Comparison of ENCODE assay signal across 8 cellular contexts in the genomic region with DNA sequence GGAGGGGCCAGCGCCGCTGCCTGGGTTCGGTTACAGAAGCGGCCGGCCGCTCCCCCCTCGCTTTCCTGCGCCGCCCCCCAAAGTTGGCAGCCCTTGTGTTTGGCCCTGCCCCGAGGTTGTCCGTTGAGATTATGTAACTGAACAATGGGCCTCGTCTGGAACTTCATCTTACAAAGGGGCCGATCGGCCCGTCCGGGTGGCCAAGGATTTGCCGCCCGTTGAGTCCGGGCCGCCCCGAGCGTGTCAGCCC. TPM values are rescaled to one million over a fixed set of nuclear protein-coding genes. Genes with fewer than 3 reads are reported as not detected.
DNase-seq lines count a peak whose midpoint lies in the region; ATAC-seq, FAIRE-seq and TF ChIP-seq lines count a peak whose summit lies in the region.

No MANE protein-coding gene starts in this region.

- no peaks in the 10 kb centered on the region for H3K9me3 Mint-ChIP-seq in WTC11

- 0 to 1% methylated on average over 18 to 22 of the region's 22 CpGs for WGBS in pancreas, 2 donors

- CTCF ChIA-PET in HEK293 (lab: Yijun Ruan, JAX), result interaction anchor here (0.6 kb wide), 1 partner anchor 84 kb away, joined by 7 read pairs; no protein-coding TSS in a partner anchor
- CTCF ChIA-PET in WTC11 (lab: Charles Lee), result interaction anchor here (0.9 to 3.7 kb wide), 2 partner anchors 40 kb away, joined by 3 to 49 read pairs; no protein-coding TSS in a partner anchor

- H3K36me3 Mint-ChIP-seq in WTC11, result peaks cover 47% of the 10 kb centered on the region

- TF ChIP-seq CTCF in HEK293 (tag by site-specific recombination; IDR thresholded peaks at IDR 0.05) (no peak), WTC11 (IDR thresholded peaks at IDR 0.05) (no peak), pancreas (IDR thresholded peaks at IDR 0.05) (no peak)

- H3K27ac ChIP-seq in HEK293 (ENCODE audit: extremely low read depth, low read depth, low read length), result peak overlapping the region; percentile 98
- peak overlapping the region in 3 of 4 donors; percentile 35 to 98 (median 98) for H3K27ac ChIP-seq in pancreas

- intact Hi-C loops in pancreas (cut with DNase I), result no loop called here

- DNase-seq in WTC11 (ENCODE audit: low spot score) (peak; percentile 24), fibroblast of gingiva (ENCODE audit: low read depth) (peak; percentile 20), pancreas (peak in 4 of 6 donors; percentile 28 to 74 (median 66)), D341Med (ENCODE audit: low spot score) (no peak), NCI-H748 (lab: John Stamatoyannopoulos, UW; ENCODE audit: unreplicated experiment) (no peak), NCI-H2081 treated with DMSO at 0.1 percent for 48 hours (lab: John Stamatoyannopoulos, UW) (no peak)

- H3K27me3 Mint-ChIP-seq in WTC11 (ENCODE audit: low read depth), result no peaks in the 10 kb centered on the region

- FAIRE-seq in pancreas (lab: Jason Lieb, UNC), result no peak

- H3K27me3 ChIP-seq in pancreas, result no peaks in the 10 kb centered on the region

- H3K36me3 ChIP-seq in HEK293 (ENCODE audit: control insufficient read depth in 2 of 2, insufficient read depth in 1 of 2, low read length in 2 of 2) (peaks cover 0 to 47% of the 10 kb centered on the region in 2 experiments; a peak in 2 of 3 replicates), pancreas (peaks cover 0 to 15% (median 0%) of the 10 kb centered on the region in 3 donors)

- H3K4me3 Mint-ChIP-seq in WTC11, result peak overlapping the region; percentile 95

- H3K4me3 ChIP-seq in HEK293 (ENCODE audit: low read depth, low read length) (peak overlapping the region; percentile 100), pancreas (peak overlapping the region; percentile 49 to 79 (median 70))

- H3K9me3 ChIP-seq in HEK293 (ENCODE audit: control insufficient read depth, insufficient read depth, low read depth, low read length) (no peaks in the 10 kb centered on the region), pancreas (no peaks in the 10 kb centered on the region)

- no peaks in the 10 kb centered on the region for H3K4me1 ChIP-seq in HEK293 (ENCODE audit: control insufficient read depth, insufficient read depth, low read length)
- peaks cover 6 to 16% (median 15%) of the 10 kb centered on the region in 3 donors for H3K4me1 ChIP-seq in pancreas

- ATAC-seq in WTC11 (no peak), pancreas (no peak), HG03354 (IDR thresholded peaks at IDR 0.05; ENCODE audit: poor library complexity, severe bottlenecking, unreplicated experiment) (no peak)

- peak overlapping the region; percentile 93; the same call in 1 of the 2 replicates for H3K27ac Mint-ChIP-seq in WTC11

- H3K4me1 Mint-ChIP-seq in WTC11, result peaks cover 61% of the 10 kb centered on the region

- POLR2A ChIA-PET in HEK293 (lab: Yijun Ruan, JAX), result interaction anchor here (1.4 kb wide), 1 partner anchor 1234 kb away, joined by 3 read pairs; a partner anchor contains a TSS
- POLR2A ChIA-PET in WTC11 (lab: Charles Lee), result interaction anchor here (1.3 to 2.9 kb wide), 5 partner anchors 33 to 732 kb away, joined by 3 to 27 read pairs (median 18); a partner anchor contains a TSS

TF ChIP-seq in HEK293, 187 proteins besides CTCF, POLR2A, EP300 and RAD21:
- TF ChIP-seq ZNF211 (tag by site-specific recombination; IDR thresholded peaks at IDR 0.05; ENCODE audit: low read depth) (no peak), ZNF248 (tag by site-specific recombination; IDR thresholded peaks at IDR 0.05) (no peak), ZNF585B (tag by site-specific recombination; IDR thresholded peaks at IDR 0.05) (no peak), REPIN1 (tag by site-specific recombination; IDR thresholded peaks at IDR 0.05; ENCODE audit: low read depth) (no peak), ZNF596 (tag by site-specific recombination; IDR thresholded peaks at IDR 0.05) (no peak), ZNF174 (tag by site-specific recombination; IDR thresholded peaks at IDR 0.05) (no peak), TRIM28 (IDR thresholded peaks at IDR 0.05; ENCODE audit: borderline replicate concordance, low read length) (no peak), ZBTB21 (tag by site-specific recombination; IDR thresholded peaks at IDR 0.05) (no peak), ZNF555 (tag by site-specific recombination; conservative IDR thresholded peaks at IDR 0.05) (no peak), ZFP37 (tag by site-specific recombination; IDR thresholded peaks at IDR 0.05) (no peak)
- TF ChIP-seq, protein P1, sequence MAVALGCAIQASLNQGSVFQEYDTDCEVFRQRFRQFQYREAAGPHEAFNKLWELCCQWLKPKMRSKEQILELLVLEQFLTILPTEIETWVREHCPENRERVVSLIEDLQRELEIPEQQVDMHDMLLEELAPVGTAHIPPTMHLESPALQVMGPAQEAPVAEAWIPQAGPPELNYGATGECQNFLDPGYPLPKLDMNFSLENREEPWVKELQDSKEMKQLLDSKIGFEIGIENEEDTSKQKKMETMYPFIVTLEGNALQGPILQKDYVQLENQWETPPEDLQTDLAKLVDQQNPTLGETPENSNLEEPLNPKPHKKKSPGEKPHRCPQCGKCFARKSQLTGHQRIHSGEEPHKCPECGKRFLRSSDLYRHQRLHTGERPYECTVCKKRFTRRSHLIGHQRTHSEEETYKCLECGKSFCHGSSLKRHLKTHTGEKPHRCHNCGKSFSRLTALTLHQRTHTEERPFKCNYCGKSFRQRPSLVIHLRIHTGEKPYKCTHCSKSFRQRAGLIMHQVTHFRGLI (tag by site-specific recombination; IDR thresholded peaks at IDR 0.05), result no peak

TF ChIP-seq in WTC11, 78 proteins besides CTCF, POLR2A, EP300 and RAD21:
- no peak for TF ChIP-seq TEAD1 (CRISPR knock-in tag; IDR thresholded peaks at IDR 0.05)
- 0 out of 2 replicates have a peak, but pooled peaks have one; percentile 38 for TF ChIP-seq KAT7 (CRISPR knock-in tag; IDR thresholded peaks at IDR 0.05; ENCODE audit: borderline replicate concordance)
- no peak for TF ChIP-seq RORB (CRISPR knock-in tag; IDR thresholded peaks at IDR 0.05)
- TF ChIP-seq, protein P2, sequence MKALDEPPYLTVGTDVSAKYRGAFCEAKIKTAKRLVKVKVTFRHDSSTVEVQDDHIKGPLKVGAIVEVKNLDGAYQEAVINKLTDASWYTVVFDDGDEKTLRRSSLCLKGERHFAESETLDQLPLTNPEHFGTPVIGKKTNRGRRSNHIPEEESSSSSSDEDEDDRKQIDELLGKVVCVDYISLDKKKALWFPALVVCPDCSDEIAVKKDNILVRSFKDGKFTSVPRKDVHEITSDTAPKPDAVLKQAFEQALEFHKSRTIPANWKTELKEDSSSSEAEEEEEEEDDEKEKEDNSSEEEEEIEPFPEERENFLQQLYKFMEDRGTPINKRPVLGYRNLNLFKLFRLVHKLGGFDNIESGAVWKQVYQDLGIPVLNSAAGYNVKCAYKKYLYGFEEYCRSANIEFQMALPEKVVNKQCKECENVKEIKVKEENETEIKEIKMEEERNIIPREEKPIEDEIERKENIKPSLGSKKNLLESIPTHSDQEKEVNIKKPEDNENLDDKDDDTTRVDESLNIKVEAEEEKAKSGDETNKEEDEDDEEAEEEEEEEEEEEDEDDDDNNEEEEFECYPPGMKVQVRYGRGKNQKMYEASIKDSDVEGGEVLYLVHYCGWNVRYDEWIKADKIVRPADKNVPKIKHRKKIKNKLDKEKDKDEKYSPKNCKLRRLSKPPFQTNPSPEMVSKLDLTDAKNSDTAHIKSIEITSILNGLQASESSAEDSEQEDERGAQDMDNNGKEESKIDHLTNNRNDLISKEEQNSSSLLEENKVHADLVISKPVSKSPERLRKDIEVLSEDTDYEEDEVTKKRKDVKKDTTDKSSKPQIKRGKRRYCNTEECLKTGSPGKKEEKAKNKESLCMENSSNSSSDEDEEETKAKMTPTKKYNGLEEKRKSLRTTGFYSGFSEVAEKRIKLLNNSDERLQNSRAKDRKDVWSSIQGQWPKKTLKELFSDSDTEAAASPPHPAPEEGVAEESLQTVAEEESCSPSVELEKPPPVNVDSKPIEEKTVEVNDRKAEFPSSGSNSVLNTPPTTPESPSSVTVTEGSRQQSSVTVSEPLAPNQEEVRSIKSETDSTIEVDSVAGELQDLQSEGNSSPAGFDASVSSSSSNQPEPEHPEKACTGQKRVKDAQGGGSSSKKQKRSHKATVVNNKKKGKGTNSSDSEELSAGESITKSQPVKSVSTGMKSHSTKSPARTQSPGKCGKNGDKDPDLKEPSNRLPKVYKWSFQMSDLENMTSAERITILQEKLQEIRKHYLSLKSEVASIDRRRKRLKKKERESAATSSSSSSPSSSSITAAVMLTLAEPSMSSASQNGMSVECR (CRISPR knock-in tag; IDR thresholded peaks at IDR 0.05; ENCODE audit: borderline replicate concordance), result 0 out of 2 replicates have a peak, but pooled peaks have one; percentile 36
- TF ChIP-seq, protein P3, sequence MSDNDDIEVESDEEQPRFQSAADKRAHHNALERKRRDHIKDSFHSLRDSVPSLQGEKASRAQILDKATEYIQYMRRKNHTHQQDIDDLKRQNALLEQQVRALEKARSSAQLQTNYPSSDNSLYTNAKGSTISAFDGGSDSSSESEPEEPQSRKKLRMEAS (CRISPR knock-in tag; IDR thresholded peaks at IDR 0.05), result 0 out of 2 replicates have a peak, but pooled peaks have one; percentile 9
- TF ChIP-seq SP1 (CRISPR knock-in tag; conservative IDR thresholded peaks at IDR 0.05), result peak; percentile 14; the same call in 1 of the 2 replicates
- TF ChIP-seq FOXP1 (CRISPR knock-in tag; IDR thresholded peaks at IDR 0.05; ENCODE audit: borderline replicate concordance), result 0 out of 2 replicates have a peak, but pooled peaks have one; percentile 28

RNA-seq across cellular contexts. Expression of a gene that starts 1.0 kb away (rescaled TPM):
- total RNA-seq in WTC11 (2021), result 85.5 to 109 TPM (median 91.3 TPM) in 3 replicates
- total RNA-seq in pancreas, result 10 to 100 TPM in 1 of 6 donors, 1 to 10 TPM in 5; 4.2 to 10.7 (median 6.2) TPM
- 1 to 10 TPM; 2.6 to 7.8 TPM for polyA plus RNA-seq in pancreas

Comparison
In these comparisons a context has a peak if more than half of its experiments do, and no peak if none do; other contexts are left out.
1. DNase-seq: peak in WTC11 (single experiment), fibroblast of gingiva (single experiment) and pancreas (4 of 6); none in D341Med (single experiment), NCI-H748 (single experiment) and NCI-H2081 treated with DMSO at 0.1 percent for 48 hours (single experiment).